10 cellular contexts compared by ENCODE assay signal in the genomic region with DNA sequence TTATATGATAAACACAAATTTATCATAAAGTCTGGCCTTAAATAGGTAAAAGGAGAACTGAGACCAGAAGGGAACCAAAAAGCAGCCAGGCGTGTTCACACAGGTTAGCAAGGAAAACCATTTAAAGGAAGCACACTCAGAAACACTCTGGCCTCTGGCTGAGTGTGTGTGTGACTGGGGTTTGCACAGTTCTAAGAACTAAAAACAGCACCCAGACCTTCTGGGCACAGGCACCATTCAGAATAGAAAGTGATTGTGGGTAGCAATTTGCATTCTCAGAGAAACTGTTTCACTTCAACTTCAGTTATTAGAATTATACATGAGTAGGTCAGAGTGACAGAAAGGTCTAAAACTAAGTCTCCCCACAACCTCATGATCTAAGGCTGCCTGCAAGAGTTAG. TPM values are rescaled to one million over a fixed set of nuclear protein-coding genes. Genes with fewer than 3 reads are reported as not detected.
DNase-seq lines count a peak whose midpoint lies in the region; ATAC-seq and TF ChIP-seq lines count a peak whose summit lies in the region.
"Had no signal": no experiment of that assay in that cellular context is flagged by ENCODE, and none has a peak within 500 bp of the region (broad histone marks: within the 10 kb centered on the region; RNA-seq: fewer than 3 reads in every experiment).

No MANE protein-coding gene starts in this region.

- H3K4me3 ChIP-seq in mammary epithelial cell (replicated peaks in 1 of 3; ENCODE audit: insufficient read depth in 1 of 3, low read depth in 2 of 3, low read length in 3 of 3) (no peak overlapping the region), breast epithelium (no peak overlapping the region), Peyer's patch (no peak overlapping the region), testis (no peak overlapping the region)
- H3K4me3 ChIP-seq: thoracic aorta had no signal

- no peak overlapping the region for H2AFZ ChIP-seq in mammary epithelial cell (ENCODE audit: low read depth, low read length)

- TF ChIP-seq CTCF in mammary epithelial cell (conservative IDR thresholded peaks at IDR 0.05 in 1 of 2, IDR thresholded peaks at IDR 0.05 in 1 of 2; ENCODE audit: extremely low read depth in 1 of 2, insufficient read depth in 1 of 2, low read depth in 1 of 2, low read length in 2 of 2) (no peak), breast epithelium (IDR thresholded peaks at IDR 0.05) (no peak), Peyer's patch (IDR thresholded peaks at IDR 0.05) (no peak), testis (IDR thresholded peaks at IDR 0.05) (no peak), omental fat pad (IDR thresholded peaks at IDR 0.05) (no peak)

- no peak overlapping the region for H3K4me2 ChIP-seq in mammary epithelial cell (ENCODE audit: insufficient read depth, low read depth, low read length)

- H3K9me3 ChIP-seq in mammary epithelial cell (replicated peaks; ENCODE audit: insufficient read depth, low read length) (no peaks in the 10 kb centered on the region), breast epithelium (no peaks in the 10 kb centered on the region), Peyer's patch (no peaks in the 10 kb centered on the region), testis (no peaks in the 10 kb centered on the region)
- H3K9me3 ChIP-seq: thoracic aorta had no signal

- no peak overlapping the region for H3K9ac ChIP-seq in mammary epithelial cell (ENCODE audit: insufficient read depth, low read length)

- intact Hi-C loops in mammary epithelial cell (cut with micrococcal nuclease) (no loop called here), breast epithelium (cut with DNase I; ENCODE audit: low total_unique reads) (no loop called here), testis (cut with DNase I; ENCODE audit: low total_unique reads) (no loop called here)

- peak; percentile 98 for ATAC-seq in HG02852 (IDR thresholded peaks at IDR 0.05; ENCODE audit: unreplicated experiment)
- no peak for ATAC-seq in omental fat pad (ENCODE audit: low FRiP score)

- dilution Hi-C loops in mammary epithelial cell (cut with HindIII; ENCODE audit: low sequenced_read_pairs), result no loop called here

- DNase-seq in mammary epithelial cell (peak; percentile 2), breast epithelium (ENCODE audit: low spot score in 2 of 2) (no peak), Peyer's patch (peak in 2 of 3 donors; percentile 73), testis (no peak), NCI-H2107 treated with DMSO at 0.1 percent for 48 hours (lab: John Stamatoyannopoulos, UW; ENCODE audit: unreplicated experiment) (no peak), omental fat pad (ENCODE audit: low spot score) (no peak), GDM1 (lab: John Stamatoyannopoulos, UW) (no peak)

- no peak overlapping the region for H3K27ac ChIP-seq in mammary epithelial cell (ENCODE audit: insufficient read depth, low read depth, low read length)
- no peak overlapping the region for H3K27ac ChIP-seq in breast epithelium
- H3K27ac ChIP-seq in Peyer's patch, result peak overlapping the region in 1 of 4 donors; percentile 13
- H3K27ac ChIP-seq in testis, result no peak overlapping the region

- H3K4me1 ChIP-seq in mammary epithelial cell (ENCODE audit: insufficient read depth, low read length) (no peaks in the 10 kb centered on the region), breast epithelium (no peaks in the 10 kb centered on the region), Peyer's patch (peaks cover 0 to 5% (median 0%) of the 10 kb centered on the region in 4 donors), testis (no peaks in the 10 kb centered on the region)

- CTCF ChIA-PET in mammary epithelial cell (lab: Charles Lee; ENCODE audit: low non-redundant PET), result no interaction called here

- H3K27me3 ChIP-seq in mammary epithelial cell (ENCODE audit: insufficient read depth, low read length) (no peaks in the 10 kb centered on the region), breast epithelium (peaks cover 0 to 6% of the 10 kb centered on the region in 2 donors), Peyer's patch (no peaks in the 10 kb centered on the region), testis (no peaks in the 10 kb centered on the region)

- BruUV-seq in mammary epithelial cell (replicated peaks; lab: Mats Ljungman, UMichigan), result no TSS peak

- TF ChIP-seq POLR2A in breast epithelium (IDR thresholded peaks at IDR 0.05), result no peak
- TF ChIP-seq POLR2A in Peyer's patch (IDR thresholded peaks at IDR 0.05), result no peak
- no peak for TF ChIP-seq POLR2A in testis (IDR thresholded peaks at IDR 0.05)

- H3K36me3 ChIP-seq in mammary epithelial cell (ENCODE audit: insufficient read depth, low read length), result peaks cover 2% of the 10 kb centered on the region
- H3K36me3 ChIP-seq in breast epithelium, result no peaks in the 10 kb centered on the region
- no peaks in the 10 kb centered on the region for H3K36me3 ChIP-seq in Peyer's patch
- no peaks in the 10 kb centered on the region for H3K36me3 ChIP-seq in testis (ENCODE audit: low read depth, missing control alignments)
- H3K36me3 ChIP-seq: thoracic aorta had no signal

- in situ Hi-C loops in mammary epithelial cell (cut with MboI; ENCODE audit: low sequenced_read_pairs in 2 of 2), result no loop called here

- WGBS in mammary epithelial cell (ENCODE audit: low coverage, missing lambda C conversion rate), result 50% methylated on average over 1 of the region's 1 CpG
- 86 to 87% methylated on average over 1 of the region's 1 CpG for WGBS in testis, 2 donors

- H4K20me1 ChIP-seq in mammary epithelial cell (ENCODE audit: insufficient read depth, low read length), result no peaks in the 10 kb centered on the region

- no peaks in the 10 kb centered on the region for H3K79me2 ChIP-seq in mammary epithelial cell (ENCODE audit: insufficient read depth, low read length)

RNA-seq across cellular contexts. Expression of a gene that starts 10.0 kb away (rescaled TPM):
- total RNA-seq in mammary epithelial cell, result not detected
- polyA plus RNA-seq in mammary epithelial cell, result not detected
- polyA minus RNA-seq in mammary epithelial cell, result not detected
- total RNA-seq in breast epithelium, result under 1 TPM; 0.16 to 0.44 (median 0.33) TPM
- 1 to 10 TPM in 1 of 4 donors, under 1 TPM in 2, not detected in 1; 0.40 to 1.7 (median 0.88) TPM for total RNA-seq in Peyer's patch
- under 1 TPM; 0.16 to 0.31 TPM for total RNA-seq in testis
- polyA plus RNA-seq in testis (ENCODE audit: insufficient read depth, low read depth, low replicate concordance), result not detected
- total RNA-seq in omental fat pad, result 1 to 10 TPM in 1 of 4 donors, under 1 TPM in 3; 0.09 to 3.5 (median 0.28) TPM
- total RNA-seq: glomerular endothelial cell had no signal

RNA-seq across cellular contexts. Expression of a gene that starts 45.2 kb away (rescaled TPM):
- total RNA-seq in mammary epithelial cell, result not detected
- polyA plus RNA-seq in mammary epithelial cell, result not detected
- not detected for polyA minus RNA-seq in mammary epithelial cell
- total RNA-seq in breast epithelium, result 10 to 100 TPM in 2 of 3 donors, 1 to 10 TPM in 1; 8.5 to 56.3 (median 18.0) TPM
- 10 to 100 TPM in 1 of 4 donors, 1 to 10 TPM in 3; 1.5 to 21.5 (median 3.7) TPM for total RNA-seq in Peyer's patch
- 1 to 10 TPM; 1.0 to 3.8 TPM for total RNA-seq in testis
- 3.5 TPM for polyA plus RNA-seq in testis (ENCODE audit: insufficient read depth, low read depth, low replicate concordance)
- 10 to 100 TPM; 21.6 to 54.5 (median 26.1) TPM for total RNA-seq in omental fat pad
- total RNA-seq: glomerular endothelial cell had no signal

Comparison
In these comparisons a context has a peak if more than half of its experiments do, and no peak if none do; other contexts are left out.
1. DNase-seq: peak in mammary epithelial cell (single experiment) and Peyer's patch (2 of 3); none in breast epithelium (0 of 2), testis (single experiment), NCI-H2107 treated with DMSO at 0.1 percent for 48 hours (single experiment), omental fat pad (single experiment) and GDM1 (single experiment).